20 cellular contexts compared by ENCODE assay signal in genomic region chr2:39845460-39846146, GRCh38.
DNase-seq lines count a peak whose midpoint lies in the region; ATAC-seq and TF ChIP-seq lines count a peak whose summit lies in the region.
"Had no signal": no experiment of that assay in that cellular context is flagged by ENCODE, and none has a peak within 500 bp of the region (broad histone marks: within the 10 kb centered on the region; RNA-seq: fewer than 3 reads in every experiment).

No MANE protein-coding gene starts in this region.

- CTCF ChIA-PET in PC-3 (lab: Charles Lee), result no interaction called here

- no peaks in the 10 kb centered on the region for H3K9me3 ChIP-seq in PC-3 (ENCODE audit: low read length)
- H3K9me3 ChIP-seq: BE2C had no signal

- H3K79me2 ChIP-seq in PC-3 (ENCODE audit: low read length), result no peaks in the 10 kb centered on the region

- intact Hi-C loops in PC-3 (cut with micrococcal nuclease), result loop anchor here (10.0 kb wide), 1 partner anchor 249 kb away; no protein-coding TSS in a partner anchor

- no peaks in the 10 kb centered on the region for H3K27me3 ChIP-seq in PC-3 (ENCODE audit: low read length)
- H3K27me3 ChIP-seq: BE2C had no signal

- H2AFZ ChIP-seq in PC-3 (ENCODE audit: low read length), result peak overlapping the region; percentile 38; the same call in 1 of the 2 replicates

- no peaks in the 10 kb centered on the region for H3K9me2 ChIP-seq in PC-3 (replicated peaks; ENCODE audit: low read length)

- DNase-seq in HCEC 1CT (peak; percentile 41), PC-3 (peak; percentile 94), epithelial cell of proximal tubule (ENCODE audit: low read depth) (peak; percentile 16), GM03348 (ENCODE audit: low spot score) (no peak)
- no peak for DNase-seq in stimulated activated effector memory CD8-positive, alpha-beta T cell treated with anti-CD3 and anti-CD28 coated beads, Interleukin-12 subunit alpha, Interleukin-12 subunit beta, amount 100 ng/mL, for 72 hours (ENCODE audit: low spot score in 2 of 2)
- DNase-seq: activated CD4-positive, alpha-beta T cell treated with anti-CD3 and anti-CD28 coated beads for 4 hours; activated effector memory CD4-positive, alpha-beta T cell treated with Interleukin-2 at 50 U/mL for 16 hours; amygdala; BE2C; effector CD4-positive, alpha-beta T cell; NCI-H1092; NCI-H524 treated with DMSO at 0.1 percent for 48 hours; posterior cingulate gyrus; small intestine; stimulated activated CD4-positive, alpha-beta T cell treated with anti-CD3 and anti-CD28 coated beads, Interleukin-4, amount 100 ng/mL, for 24 hours; substantia nigra had no signal

- H3K4me1 Mint-ChIP-seq in stimulated activated effector memory CD8-positive, alpha-beta T cell treated with anti-CD3 and anti-CD28 coated beads, Interleukin-12 subunit alpha, Interleukin-12 subunit beta, amount 100 ng/mL, for 72 hours, result no peaks in the 10 kb centered on the region

- TF ChIP-seq CTCF in PC-3 (conservative IDR thresholded peaks at IDR 0.05; ENCODE audit: low read depth, low read length) (no peak), epithelial cell of proximal tubule (conservative IDR thresholded peaks at IDR 0.05; ENCODE audit: low read depth, low read length) (no peak)

- H4K20me1 ChIP-seq in PC-3 (ENCODE audit: low read length), result no peaks in the 10 kb centered on the region

- H3K4me3 Mint-ChIP-seq in stimulated activated effector memory CD8-positive, alpha-beta T cell treated with anti-CD3 and anti-CD28 coated beads, Interleukin-12 subunit alpha, Interleukin-12 subunit beta, amount 100 ng/mL, for 72 hours, result no peak overlapping the region
- H3K4me3 Mint-ChIP-seq: IgD-negative memory B cell, nephron had no signal

- no peaks in the 10 kb centered on the region for H3F3A ChIP-seq in PC-3 (ENCODE audit: low read length, unreplicated experiment)

- no peaks in the 10 kb centered on the region for H3K36me3 Mint-ChIP-seq in stimulated activated effector memory CD8-positive, alpha-beta T cell treated with anti-CD3 and anti-CD28 coated beads, Interleukin-12 subunit alpha, Interleukin-12 subunit beta, amount 100 ng/mL, for 72 hours
- H3K36me3 Mint-ChIP-seq: IgD-negative memory B cell had no signal

- no TSS peak for BruUV-seq in PC-3 (replicated peaks; lab: Mats Ljungman, UMichigan)

- ATAC-seq in PC-3 (peak; percentile 99), GM19328 (IDR thresholded peaks at IDR 0.05; ENCODE audit: unreplicated experiment) (no peak), GM21576 (IDR thresholded peaks at IDR 0.05; ENCODE audit: unreplicated experiment) (no peak)
- ATAC-seq in stimulated activated effector memory CD8-positive, alpha-beta T cell treated with anti-CD3 and anti-CD28 coated beads, Interleukin-12 subunit alpha, Interleukin-12 subunit beta, amount 100 ng/mL, for 72 hours, result peak; percentile 60

- POLR2A ChIA-PET in PC-3 (lab: Charles Lee; ENCODE audit: unreplicated experiment), result no interaction called here

- peaks cover 22% of the 10 kb centered on the region for H3K4me1 ChIP-seq in PC-3 (ENCODE audit: insufficient read depth, low read length)
- H3K4me1 ChIP-seq: BE2C had no signal

- H3K9me3 Mint-ChIP-seq in stimulated activated effector memory CD8-positive, alpha-beta T cell treated with anti-CD3 and anti-CD28 coated beads, Interleukin-12 subunit alpha, Interleukin-12 subunit beta, amount 100 ng/mL, for 72 hours, result no peaks in the 10 kb centered on the region
- H3K9me3 Mint-ChIP-seq: IgD-negative memory B cell, nephron had no signal

- H3K27ac Mint-ChIP-seq in stimulated activated effector memory CD8-positive, alpha-beta T cell treated with anti-CD3 and anti-CD28 coated beads, Interleukin-12 subunit alpha, Interleukin-12 subunit beta, amount 100 ng/mL, for 72 hours, result no peak overlapping the region
- H3K27ac Mint-ChIP-seq: IgD-negative memory B cell, nephron had no signal

- no peak overlapping the region for H3K9ac ChIP-seq in PC-3 (ENCODE audit: low read length)

- peak overlapping the region; percentile 52 for H3K4me2 ChIP-seq in PC-3 (ENCODE audit: low read length)

- no peaks in the 10 kb centered on the region; the same call in 1 of the 2 replicates for H3K36me3 ChIP-seq in PC-3 (ENCODE audit: low read depth, low read length)
- H3K36me3 ChIP-seq: BE2C had no signal

- H3K4me3 ChIP-seq in PC-3 (ENCODE audit: low read length) (no peak overlapping the region), epithelial cell of proximal tubule (ENCODE audit: low read depth, low read length) (no peak overlapping the region)

- H3K27ac ChIP-seq in PC-3 (ENCODE audit: low read length), result peak overlapping the region; percentile 47

Comparison
In these comparisons a context has a peak if more than half of its experiments do, and no peak if none do; other contexts are left out.
1. DNase-seq: peak in HCEC 1CT (single experiment), PC-3 (single experiment) and epithelial cell of proximal tubule (single experiment); none in stimulated activated effector memory CD8-positive, alpha-beta T cell treated with anti-CD3 and anti-CD28 coated beads, Interleukin-12 subunit alpha, Interleukin-12 subunit beta, amount 100 ng/mL, for 72 hours (0 of 2) and GM03348 (single experiment).
2. ATAC-seq: peak in PC-3 (single experiment) and stimulated activated effector memory CD8-positive, alpha-beta T cell treated with anti-CD3 and anti-CD28 coated beads, Interleukin-12 subunit alpha, Interleukin-12 subunit beta, amount 100 ng/mL, for 72 hours (single experiment); none in GM19328 (single experiment) and GM21576 (single experiment).